In genomic region chr1:44447051-44447806, GRCh38 we compare ENCODE assay signal across 17 cellular contexts.
"Had no signal": no experiment of that assay in that cellular context is flagged by ENCODE, and none has a peak within 500 bp of the region (broad histone marks: within the 10 kb centered on the region; RNA-seq: fewer than 3 reads in every experiment).

No MANE protein-coding gene starts in this region.

- H3K4me1 Mint-ChIP-seq: activated naive CD8-positive, alpha-beta T cell treated with anti-CD3 and anti-CD28 coated beads, Interleukin-2, amount 10 ng/mL, durations not matched to agents 7 days and 5 days; immature natural killer cell; natural killer cell had no signal

- H3K27ac Mint-ChIP-seq: activated naive CD8-positive, alpha-beta T cell treated with anti-CD3 and anti-CD28 coated beads, Interleukin-2, amount 10 ng/mL, durations not matched to agents 7 days and 5 days; activated T-helper 2 cell treated with anti-CD3 and anti-CD28 coated beads, Interferon-gamma antibody, Interleukin-2, Interleukin-4, amounts not matched to agents 10 μg/mL and 5 μg/mL and 100 μg/mL, durations not matched to agents 14 hours and 24 hours and 36 hours; immature natural killer cell; natural killer cell had no signal

- H3K4me3 Mint-ChIP-seq: activated naive CD8-positive, alpha-beta T cell treated with anti-CD3 and anti-CD28 coated beads, Interleukin-2, amount 10 ng/mL, durations not matched to agents 7 days and 5 days; immature natural killer cell; natural killer cell had no signal

- H3K36me3 ChIP-seq: cardiac muscle cell, ovary, right lobe of liver, spleen, thyroid gland, WERI-Rb-1 had no signal

- H3K27me3 ChIP-seq: cardiac muscle cell, ovary, right lobe of liver, thyroid gland had no signal

- H3K9me3 Mint-ChIP-seq: activated naive CD8-positive, alpha-beta T cell treated with anti-CD3 and anti-CD28 coated beads, Interleukin-2, amount 10 ng/mL, durations not matched to agents 7 days and 5 days; activated T-helper 2 cell treated with anti-CD3 and anti-CD28 coated beads, Interferon-gamma antibody, Interleukin-2, Interleukin-4, amounts not matched to agents 10 μg/mL and 5 μg/mL and 100 μg/mL, durations not matched to agents 14 hours and 24 hours and 36 hours; immature natural killer cell; natural killer cell had no signal

- H3K4me3 ChIP-seq: cardiac muscle cell, ovary, right lobe of liver, spleen, thyroid gland had no signal

- H3K27ac ChIP-seq: cardiac muscle cell, ovary, right lobe of liver, spleen, thyroid gland, WERI-Rb-1 had no signal

- H3K4me1 ChIP-seq: right lobe of liver, spleen, thyroid gland had no signal

- H3K36me3 Mint-ChIP-seq: activated naive CD8-positive, alpha-beta T cell treated with anti-CD3 and anti-CD28 coated beads, Interleukin-2, amount 10 ng/mL, durations not matched to agents 7 days and 5 days; immature natural killer cell; natural killer cell had no signal

- DNase-seq: activated CD4-positive, alpha-beta T cell treated with anti-CD3 and anti-CD28 coated beads, Interleukin-2, amount 50 U/mL, for 48 hours; activated naive CD4-positive, alpha-beta T cell treated with Interleukin-2 at 50 U/mL for 16 hours; activated naive CD8-positive, alpha-beta T cell treated with anti-CD3 and anti-CD28 coated beads, Interleukin-2, amount 10 ng/mL, durations not matched to agents 7 days and 5 days; activated T-cell treated with anti-CD3 and anti-CD28 coated beads for 4 hours; immature natural killer cell; mesendoderm; natural killer cell; ovary; right lobe of liver; spleen; stimulated activated naive CD4-positive, alpha-beta T cell; T-helper 2 cell; thyroid gland; WERI-Rb-1 had no signal

- FAIRE-seq: astrocyte had no signal

- H3K9me3 ChIP-seq: ovary, right lobe of liver, spleen, thyroid gland had no signal
